1 cellular context compared by ENCODE assay signal in genomic region chr4:1243451-1244080, GRCh38.
TF ChIP-seq lines count a peak whose summit lies in the region.

No MANE protein-coding gene starts in this region.

TF ChIP-seq in GM23338, 12 proteins besides CTCF, POLR2A, EP300 and RAD21 (continued from another document):
- TF ChIP-seq REST (IDR thresholded peaks at IDR 0.05; ENCODE audit: unreplicated experiment) = no peak
- no peak for TF ChIP-seq EZH2phosphoT487 (IDR thresholded peaks at IDR 0.05; ENCODE audit: unreplicated experiment)
- no peak for TF ChIP-seq JUNB (IDR thresholded peaks at IDR 0.05; ENCODE audit: unreplicated experiment)
- TF ChIP-seq ZNF462 (CRISPR knock-in tag; IDR thresholded peaks at IDR 0.05) = no peak
- no peak for TF ChIP-seq ZNF331 (CRISPR knock-in tag; IDR thresholded peaks at IDR 0.05; ENCODE audit: low read depth)
- no peak for TF ChIP-seq EZH2 (IDR thresholded peaks at IDR 0.05; ENCODE audit: low read depth, unreplicated experiment)
- TF ChIP-seq POLR2AphosphoS5 (IDR thresholded peaks at IDR 0.05; ENCODE audit: low read depth) = no peak
- TF ChIP-seq ZNF114 (CRISPR knock-in tag; IDR thresholded peaks at IDR 0.05) = no peak
- TF ChIP-seq STAT1 (IDR thresholded peaks at IDR 0.05; ENCODE audit: unreplicated experiment) = no peak
- TF ChIP-seq CREB1 (CRISPR knock-in tag; IDR thresholded peaks at IDR 0.05; ENCODE audit: low read depth) = no peak
